In genomic region chr2:8333832-8334187, GRCh38 we compare ENCODE assay signal across 6 cellular contexts.
DNase-seq lines count a peak whose midpoint lies in the region; ATAC-seq, FAIRE-seq and TF ChIP-seq lines count a peak whose summit lies in the region.
"Not testable (repeated sequence)": the region's sequence is repeated elsewhere in the genome, so short reads cannot be mapped to it uniquely, and the experiment has no call there.

No MANE protein-coding gene starts in this region.

- H3K27me3 ChIP-seq in CD8-positive, alpha-beta memory T cell (ENCODE audit: insufficient read depth, low read length, poor library complexity, severe bottlenecking); HepG2 (ENCODE audit: control insufficient read depth in 1 of 2, insufficient read depth in 2 of 2, low read length in 2 of 2): not testable (repeated sequence)
- H3K27me3 ChIP-seq in K562 (ENCODE audit: control insufficient read depth in 2 of 2, insufficient read depth in 2 of 2, low read length in 2 of 2), result peaks cover 10 to 30% of the 10 kb centered on the region in 2 experiments; a peak in 4 of 5 replicates

- TF ChIP-seq CTCF in K562 (IDR thresholded peaks at IDR 0.05 in 2 of 3, conservative IDR thresholded peaks at IDR 0.05 in 1 of 3; ENCODE audit: insufficient read depth in 2 of 3, low read depth in 1 of 3, low read length in 3 of 3); HepG2 (CRISPR knock-in tag; IDR thresholded peaks at IDR 0.05): not testable (repeated sequence)

- WGBS in K562 (ENCODE audit: insufficient coverage, low coverage, missing lambda C conversion rate), result 21% methylated on average over 4 of the region's 5 CpGs
- WGBS in HepG2 (ENCODE audit: low lambda C conversion rate), result 34% methylated on average over 5 of the region's 5 CpGs

- intact Hi-C loops in K562 (cut with micrococcal nuclease); HepG2 (cut with micrococcal nuclease; ENCODE audit: unreplicated experiment): not testable (repeated sequence)

- H3K4me2 ChIP-seq in K562 (ENCODE audit: insufficient read depth, low read length); HepG2 (ENCODE audit: low read depth, low read length): not testable (repeated sequence)

- in situ Hi-C loops in K562 (cut with MboI); HepG2 (cut with HindIII; ENCODE audit: extremely low pct_ligation_motif_present, low pct_unique_long_range_greater_than_20kb): not testable (repeated sequence)

- BruUV-seq in K562 (replicated peaks; lab: Mats Ljungman, UMichigan); HepG2 (replicated peaks; lab: Mats Ljungman, UMichigan): not testable (repeated sequence)

- not testable (repeated sequence) for H3K9me3 Mint-ChIP-seq in CD8-positive, alpha-beta memory T cell; immature natural killer cell; natural killer cell treated with Interleukin-12 subunit alpha and Interleukin-12 subunit beta and Interleukin-15 and Interleukin-18, amount 100 ng/mL, for 72 hours

- not testable (repeated sequence) for H3K79me2 ChIP-seq in K562 (ENCODE audit: control insufficient read depth, insufficient read depth, low read length); HepG2 (ENCODE audit: insufficient read depth, low read length)

- TF ChIP-seq POLR2A in K562 (conservative IDR thresholded peaks at IDR 0.05); HepG2 (IDR thresholded peaks at IDR 0.05; ENCODE audit: insufficient read depth in 1 of 2, low read depth in 2 of 2, low read length in 2 of 2): not testable (repeated sequence)

- FAIRE-seq in K562 (lab: Jason Lieb, UNC); HepG2 (lab: Jason Lieb, UNC): not testable (repeated sequence)

- not testable (repeated sequence) for H3K36me3 Mint-ChIP-seq in CD8-positive, alpha-beta memory T cell; immature natural killer cell; natural killer cell treated with Interleukin-12 subunit alpha and Interleukin-12 subunit beta and Interleukin-15 and Interleukin-18, amount 100 ng/mL, for 72 hours

- CTCF ChIA-PET in CD8-positive, alpha-beta memory T cell (lab: Charles Lee); K562 (lab: Yijun Ruan, JAX; ENCODE audit: low intra/inter-chr PET ratio); HepG2 (lab: Yijun Ruan, JAX; ENCODE audit: low intra/inter-chr PET ratio, low total read pairs): not testable (repeated sequence)

- not testable (repeated sequence) for H3K4me3 ChIP-seq in CD8-positive, alpha-beta memory T cell (ENCODE audit: low read length); K562; HepG2 (replicated peaks in 1 of 3; ENCODE audit: insufficient read depth in 1 of 3, low read depth in 2 of 3, low read length in 3 of 3)

- TF ChIP-seq RAD21 in K562 (CRISPR knock-in tag; conservative IDR thresholded peaks at IDR 0.05 in 1 of 2, IDR thresholded peaks at IDR 0.05 in 1 of 2); HepG2 (CRISPR knock-in tag; IDR thresholded peaks at IDR 0.05): not testable (repeated sequence)

- not testable (repeated sequence) for TF ChIP-seq EP300 in K562 (IDR thresholded peaks at IDR 0.05; ENCODE audit: low read length); HepG2 (IDR thresholded peaks at IDR 0.05; ENCODE audit: low read depth in 2 of 2, low read length in 2 of 2); HepG2 (CRISPR knock-in tag; IDR thresholded peaks at IDR 0.05; ENCODE audit: borderline replicate concordance)

- not testable (repeated sequence) for H3K9me1 ChIP-seq in K562 (ENCODE audit: control insufficient read depth, insufficient read depth, low read length)

- not testable (repeated sequence) for H3K27ac ChIP-seq in CD8-positive, alpha-beta memory T cell (ENCODE audit: low read depth, low read length); K562 (ENCODE audit: extremely low read depth, low read depth, low read length); HepG2 (ENCODE audit: extremely low read length, insufficient read depth, low read length)

- H3K27me3 Mint-ChIP-seq in CD8-positive, alpha-beta memory T cell; immature natural killer cell (ENCODE audit: low read depth in 3 of 3); natural killer cell treated with Interleukin-12 subunit alpha and Interleukin-12 subunit beta and Interleukin-15 and Interleukin-18, amount 100 ng/mL, for 72 hours: not testable (repeated sequence)

- not testable (repeated sequence) for H4K20me1 ChIP-seq in K562 (replicated peaks; ENCODE audit: control insufficient read depth, insufficient read depth, low read length); HepG2 (ENCODE audit: insufficient read depth, low read length)

- POLR2A ChIA-PET in CD8-positive, alpha-beta memory T cell (lab: Charles Lee); K562 (lab: Yijun Ruan, JAX); HepG2 (lab: Yijun Ruan, JAX): not testable (repeated sequence)

- H3K4me3 Mint-ChIP-seq in CD8-positive, alpha-beta memory T cell, result peak overlapping the region in 1 of 7 donors; percentile 24
- peak overlapping the region; percentile 37 to 60 (median 54) for H3K4me3 Mint-ChIP-seq in immature natural killer cell
- not testable (repeated sequence) for H3K4me3 Mint-ChIP-seq in natural killer cell treated with Interleukin-12 subunit alpha and Interleukin-12 subunit beta and Interleukin-15 and Interleukin-18, amount 100 ng/mL, for 72 hours

- not testable (repeated sequence) for DNase-seq in CD8-positive, alpha-beta memory T cell; K562 (ENCODE audit: extremely low read depth in 1 of 4, low spot score in 3 of 4); immature natural killer cell; HepG2 (ENCODE audit: low spot score); natural killer cell treated with Interleukin-12 subunit alpha and Interleukin-12 subunit beta and Interleukin-15 and Interleukin-18, amount 100 ng/mL, for 72 hours (ENCODE audit: low spot score)

- peaks cover 52 to 80% (median 72%) of the 10 kb centered on the region in 3 donors for H3K4me1 Mint-ChIP-seq in CD8-positive, alpha-beta memory T cell
- H3K4me1 Mint-ChIP-seq in immature natural killer cell, result peaks cover 93 to 100% of the 10 kb centered on the region in 2 donors
- peaks cover 61 to 71% of the 10 kb centered on the region in 2 donors for H3K4me1 Mint-ChIP-seq in natural killer cell treated with Interleukin-12 subunit alpha and Interleukin-12 subunit beta and Interleukin-15 and Interleukin-18, amount 100 ng/mL, for 72 hours (ENCODE audit: low read depth in 2 of 2)

- H3K36me3 ChIP-seq in CD8-positive, alpha-beta memory T cell (ENCODE audit: insufficient read depth, low read length); K562 (ENCODE audit: control insufficient read depth, insufficient read depth, low read length); HepG2 (replicated peaks in 1 of 2; ENCODE audit: control insufficient read depth in 1 of 2, insufficient read depth in 2 of 2, low read length in 2 of 2): not testable (repeated sequence)

- H3K9ac ChIP-seq in K562 (ENCODE audit: insufficient read depth in 1 of 2, low read depth in 2 of 2, low read length in 2 of 2); HepG2 (ENCODE audit: insufficient read depth, low read depth, low read length): not testable (repeated sequence)

- peaks cover 31% of the 10 kb centered on the region for H3K4me1 ChIP-seq in CD8-positive, alpha-beta memory T cell (ENCODE audit: insufficient read depth, low read length)
- H3K4me1 ChIP-seq in K562 (replicated peaks in 1 of 2; ENCODE audit: control insufficient read depth in 2 of 2, insufficient read depth in 2 of 2, low read length in 2 of 2), result not testable (repeated sequence)
- H3K4me1 ChIP-seq in HepG2 (ENCODE audit: insufficient read depth, low read length), result peaks cover 10% of the 10 kb centered on the region; the same call in 1 of the 2 replicates

- H3K27ac Mint-ChIP-seq in CD8-positive, alpha-beta memory T cell, result peak overlapping the region in 5 of 8 donors; percentile 34 to 90 (median 66)
- H3K27ac Mint-ChIP-seq in immature natural killer cell, result peak overlapping the region; percentile 76 to 97 (median 88)
- peak overlapping the region; percentile 58 to 95 for H3K27ac Mint-ChIP-seq in natural killer cell treated with Interleukin-12 subunit alpha and Interleukin-12 subunit beta and Interleukin-15 and Interleukin-18, amount 100 ng/mL, for 72 hours

- H3K9me3 ChIP-seq in CD8-positive, alpha-beta memory T cell (ENCODE audit: low read length); K562 (replicated peaks; ENCODE audit: control insufficient read depth, insufficient read depth, low read depth, low read length); HepG2 (ENCODE audit: low read length): not testable (repeated sequence)

- not testable (repeated sequence) for ATAC-seq in SK-N-SH treated with all-trans-retinoic acid at 6 μM for 48 hours; K562; HepG2; natural killer cell treated with Interleukin-12 subunit alpha and Interleukin-12 subunit beta and Interleukin-15 and Interleukin-18, amount 100 ng/mL, for 72 hours

- not testable (repeated sequence) for H2AFZ ChIP-seq in K562 (ENCODE audit: low read depth, low read length); HepG2 (ENCODE audit: low read length)

TF ChIP-seq in SK-N-SH treated with all-trans-retinoic acid at 6 μM for 48 hours, 23 proteins besides CTCF, POLR2A, EP300 and RAD21:
- peak; percentile 93 for TF ChIP-seq ZNF8 (CRISPR knock-in tag; IDR thresholded peaks at IDR 0.05)

TF ChIP-seq in K562, 482 proteins besides CTCF, POLR2A, EP300 and RAD21:
- peak; percentile 78 for TF ChIP-seq ZNF146 (CRISPR knock-in tag; IDR thresholded peaks at IDR 0.05; ENCODE audit: unreplicated experiment)
- TF ChIP-seq RBM25 (IDR thresholded peaks at IDR 0.05; ENCODE audit: low read depth, low read length, severe bottlenecking), result peak; percentile 8
TF ChIP-seq in K562: peak in this region for 2; not testable (repeated sequence) for 480.

TF ChIP-seq in HepG2, 621 proteins besides CTCF, POLR2A, EP300 and RAD21:
- TF ChIP-seq ZMYM3 (CRISPR knock-in tag; IDR thresholded peaks at IDR 0.05), result peak; percentile 31; the same call in 1 of the 2 replicates
